Comparison of ENCODE assay signal across 24 cellular contexts in genomic region chr5:138873886-138874200, GRCh38. TPM values are rescaled to one million over a fixed set of nuclear protein-coding genes. Genes with fewer than 3 reads are reported as not detected.
DNase-seq lines count a peak whose midpoint lies in the region; ATAC-seq and TF ChIP-seq lines count a peak whose summit lies in the region.
"Had no signal": no experiment of that assay in that cellular context is flagged by ENCODE, and none has a peak within 500 bp of the region (broad histone marks: within the 10 kb centered on the region; RNA-seq: fewer than 3 reads in every experiment).

No MANE protein-coding gene starts in this region.

- H3K4me3 ChIP-seq in GM23248 (no peak overlapping the region), H7 (ENCODE audit: insufficient read depth, low read depth, low read length) (no peak overlapping the region)
- H3K4me3 ChIP-seq: hepatocyte, lung, ovary, sigmoid colon had no signal

- H3K36me3 ChIP-seq in GM23248 (ENCODE audit: low read depth) (no peaks in the 10 kb centered on the region), H7 (replicated peaks; ENCODE audit: control insufficient read depth, insufficient read depth, low read length) (no peaks in the 10 kb centered on the region)
- H3K36me3 ChIP-seq: ovary, sigmoid colon, SJSA1 had no signal

- no peak for ATAC-seq in WTC11
- ATAC-seq in HG03280 (IDR thresholded peaks at IDR 0.05; ENCODE audit: unreplicated experiment): no peak
- ATAC-seq in GM18505 (IDR thresholded peaks at IDR 0.05; ENCODE audit: unreplicated experiment): no peak
- ATAC-seq: foreskin keratinocyte, Panc1 had no signal

- H3K4me3 Mint-ChIP-seq in WTC11 (no peak overlapping the region), endothelial cell (ENCODE audit: unreplicated experiment) (no peak overlapping the region)
- H3K4me3 Mint-ChIP-seq: activated CD4-positive, alpha-beta memory T cell treated with anti-CD3 and anti-CD28 coated beads, Interleukin-2, amount 10 ng/mL, durations not matched to agents 7 days and 5 days; activated naive CD4-positive, alpha-beta T cell treated with anti-CD3 and anti-CD28 coated beads for 36 hours; CD4-positive, alpha-beta T cell had no signal

- DNase-seq in GM23248: no peak
- DNase-seq in WTC11 (ENCODE audit: low spot score): no peak
- no peak for DNase-seq in endothelial cell (ENCODE audit: low spot score)
- DNase-seq in pons (ENCODE audit: low spot score): peak; percentile 58
- DNase-seq in SKM-1 (lab: John Stamatoyannopoulos, UW; ENCODE audit: unreplicated experiment): no peak
- DNase-seq in H7: no peak
- DNase-seq: activated CD4-positive, alpha-beta memory T cell treated with anti-CD3 and anti-CD28 coated beads, Interleukin-2, amount 10 ng/mL, durations not matched to agents 7 days and 5 days; activated naive CD4-positive, alpha-beta T cell treated with anti-CD3 and anti-CD28 coated beads for 36 hours; CD4-positive, alpha-beta T cell; cortex of kidney; foreskin keratinocyte; GDM1; Karpas-422; NCI-H2029 treated with DMSO at 0.1 percent for 48 hours; NK-92 treated with Interleukin-12 subunit alpha and Interleukin-12 subunit beta, amount 100 ng/mL, for 24 hours; ovary; sigmoid colon had no signal

- H3K36me3 Mint-ChIP-seq in WTC11 (0 out of 2 replicates have a peak, but pooled peaks cover 2% of the 10 kb centered on the region), endothelial cell (ENCODE audit: low read depth, unreplicated experiment) (peaks cover 6% of the 10 kb centered on the region)

- H3F3A ChIP-seq in GM23248 (ENCODE audit: insufficient read depth): peaks cover 29% of the 10 kb centered on the region; the same call in 1 of the 2 replicates

- TF ChIP-seq CTCF in WTC11 (IDR thresholded peaks at IDR 0.05) (no peak), endothelial cell (IDR thresholded peaks at IDR 0.05; ENCODE audit: unreplicated experiment) (no peak)

- in situ Hi-C loops in GM23248 (cut with MboI): no loop called here

- POLR2A ChIA-PET in WTC11 (lab: Charles Lee): no interaction called here

- peaks cover 4% of the 10 kb centered on the region; the same call in 1 of the 2 replicates for H3K9me3 Mint-ChIP-seq in WTC11
- H3K9me3 Mint-ChIP-seq in endothelial cell (ENCODE audit: unreplicated experiment): no peaks in the 10 kb centered on the region
- H3K9me3 Mint-ChIP-seq: activated CD4-positive, alpha-beta memory T cell treated with anti-CD3 and anti-CD28 coated beads, Interleukin-2, amount 10 ng/mL, durations not matched to agents 7 days and 5 days; activated naive CD4-positive, alpha-beta T cell treated with anti-CD3 and anti-CD28 coated beads for 36 hours; CD4-positive, alpha-beta T cell had no signal

- no peaks in the 10 kb centered on the region for H3K9me3 ChIP-seq in GM23248 (ENCODE audit: low read depth)
- H3K9me3 ChIP-seq: ovary, sigmoid colon, SJSA1 had no signal

- no peak overlapping the region for H3K9ac ChIP-seq in GM23248

- H3K27ac ChIP-seq in GM23248: no peak overlapping the region
- H3K27ac ChIP-seq: foreskin keratinocyte, ovary had no signal

- 88 to 90% methylated on average over 9 of the region's 9 CpGs for WGBS in GM23248 (ENCODE audit: low coverage in 1 of 2, low lambda C conversion rate in 2 of 2, missing lambda C conversion rate in 2 of 2), 2 experiments

- peak overlapping the region; percentile 90 for H3K4me2 ChIP-seq in GM23248 (ENCODE audit: unreplicated experiment)

- H3K4me1 Mint-ChIP-seq in WTC11: peaks cover 93% of the 10 kb centered on the region
- H3K4me1 Mint-ChIP-seq in endothelial cell (ENCODE audit: unreplicated experiment): peaks cover 74% of the 10 kb centered on the region

- CTCF ChIA-PET in WTC11 (lab: Charles Lee): interaction anchor here (1.0 to 1.2 kb wide), 3 partner anchors 48 to 84 kb away, joined by 3 to 5 read pairs (median 3); no protein-coding TSS in a partner anchor

- no peak for TF ChIP-seq POLR2A in GM18505 (IDR thresholded peaks at IDR 0.05; ENCODE audit: borderline replicate concordance, extremely low read depth, insufficient read depth, insufficient read length)

- peaks cover 99% of the 10 kb centered on the region for H3K79me2 ChIP-seq in GM23248 (ENCODE audit: insufficient read depth)

- H3K9me2 ChIP-seq in GM23248 (ENCODE audit: insufficient read depth): no peaks in the 10 kb centered on the region

- H4K20me1 ChIP-seq in GM23248 (ENCODE audit: insufficient read depth): 0 out of 2 replicates have a peak, but pooled peaks cover 22% of the 10 kb centered on the region

- peaks cover 42% of the 10 kb centered on the region for H3K4me1 ChIP-seq in GM23248 (ENCODE audit: insufficient read depth)

- H3K27ac Mint-ChIP-seq in WTC11: peak overlapping the region; percentile 85
- peak overlapping the region; percentile 64 for H3K27ac Mint-ChIP-seq in endothelial cell (ENCODE audit: unreplicated experiment)
- H3K27ac Mint-ChIP-seq: activated CD4-positive, alpha-beta memory T cell treated with anti-CD3 and anti-CD28 coated beads, Interleukin-2, amount 10 ng/mL, durations not matched to agents 7 days and 5 days; activated naive CD4-positive, alpha-beta T cell treated with anti-CD3 and anti-CD28 coated beads for 36 hours; CD4-positive, alpha-beta T cell had no signal

- no peak overlapping the region for H2AFZ ChIP-seq in GM23248
- H2AFZ ChIP-seq: hepatocyte had no signal

- H3K27me3 Mint-ChIP-seq in WTC11 (ENCODE audit: low read depth) (no peaks in the 10 kb centered on the region), endothelial cell (ENCODE audit: unreplicated experiment) (peaks cover 7% of the 10 kb centered on the region)

- H3K27me3 ChIP-seq in GM23248 (replicated peaks; ENCODE audit: insufficient read depth): no peaks in the 10 kb centered on the region
- no peaks in the 10 kb centered on the region for H3K27me3 ChIP-seq in H7 (ENCODE audit: control insufficient read depth, insufficient read depth, low read length)
- H3K27me3 ChIP-seq: foreskin keratinocyte, hepatocyte, ovary, sigmoid colon, SJSA1 had no signal

TF ChIP-seq in WTC11, 78 proteins besides CTCF, POLR2A, EP300 and RAD21:
- TF ChIP-seq E2F1 (CRISPR knock-in tag; IDR thresholded peaks at IDR 0.05) (no peak), JUN (CRISPR knock-in tag; IDR thresholded peaks at IDR 0.05) (no peak), IRF2 (CRISPR knock-in tag; IDR thresholded peaks at IDR 0.05; ENCODE audit: borderline replicate concordance, low read depth) (no peak), MXD4 (CRISPR knock-in tag; IDR thresholded peaks at IDR 0.05; ENCODE audit: borderline replicate concordance) (no peak), ZNF263 (CRISPR knock-in tag; IDR thresholded peaks at IDR 0.05; ENCODE audit: low read depth) (no peak), ZNF232 (CRISPR knock-in tag; IDR thresholded peaks at IDR 0.05) (no peak)

RNA-seq across cellular contexts. Expression of gene LRRTM2, which starts 1.3 kb away (rescaled TPM):
- 0.11 and 0.38 TPM in 2 replicates for total RNA-seq in GM23248 (2014; rRNA removed; shearing (Covaris generic))
- 0.22 and 0.71 TPM in 2 replicates for polyA plus RNA-seq in GM23248 (2016; fragmentation: Nextera tagmentation; extraction: Ambion mirVana)
- not detected in 3 replicates for total RNA-seq in WTC11 (2021)
- not detected for total RNA-seq in endothelial cell (ENCODE audit: unreplicated experiment)
- total RNA-seq in H7 (2014; rRNA removed; shearing (Covaris generic)): not detected in 2 replicates
- total RNA-seq: activated naive CD4-positive, alpha-beta T cell treated with anti-CD3 and anti-CD28 coated beads for 36 hours; foreskin keratinocyte; HT-29 had no signal
- polyA plus RNA-seq: foreskin keratinocyte had no signal
